9 cellular contexts compared by ENCODE assay signal in genomic region chr3:46860381-46861292, GRCh38. TPM values are rescaled to one million over a fixed set of nuclear protein-coding genes. Genes with fewer than 3 reads are reported as not detected.
A peak's percentile ranks its signal among the peaks of the same experiment; 100 is the strongest.
DNase-seq lines count a peak whose midpoint lies in the region; ATAC-seq and TF ChIP-seq lines count a peak whose summit lies in the region.
"Had no signal": no experiment of that assay in that cellular context is flagged by ENCODE, and none has a peak within 500 bp of the region (broad histone marks: within the 10 kb centered on the region; RNA-seq: fewer than 3 reads in every experiment).

No MANE protein-coding gene starts in this region.

- no peaks in the 10 kb centered on the region for H3K9me3 Mint-ChIP-seq in chondrocyte (ENCODE audit: low read depth)
- no peaks in the 10 kb centered on the region for H3K9me3 Mint-ChIP-seq in effector memory CD8-positive, alpha-beta T cell
- H3K9me3 Mint-ChIP-seq: central memory CD8-positive, alpha-beta T cell had no signal

- intact Hi-C loops in ovary (cut with DNase I) = no loop called here

- no peak for TF ChIP-seq POLR2A in ovary (IDR thresholded peaks at IDR 0.05)

- no peaks in the 10 kb centered on the region for H3K79me2 ChIP-seq in Loucy (ENCODE audit: insufficient read depth, low read length)

- H3K4me3 ChIP-seq in GM06990 (replicated peaks; ENCODE audit: low read depth, low read length) (no peak overlapping the region), Loucy (ENCODE audit: low read length, poor library complexity, severe bottlenecking) (no peak overlapping the region), ovary (no peak overlapping the region)

- H3K9me3 ChIP-seq in Loucy (ENCODE audit: insufficient read depth, low read depth, low read length) (no peaks in the 10 kb centered on the region), ovary (no peaks in the 10 kb centered on the region)

- H3K27ac ChIP-seq in ovary = no peak overlapping the region

- H4K20me1 ChIP-seq in Loucy (ENCODE audit: insufficient read depth, low read length, poor library complexity, severe bottlenecking) = no peaks in the 10 kb centered on the region

- TF ChIP-seq EP300 in ovary (IDR thresholded peaks at IDR 0.05) = no peak

- no peak overlapping the region for H2AFZ ChIP-seq in Loucy (ENCODE audit: low read length)

- no peak overlapping the region for H3K9ac ChIP-seq in Loucy (ENCODE audit: low read depth, low read length, poor library complexity, severe bottlenecking)

- H3K4me1 ChIP-seq in Loucy (ENCODE audit: insufficient read depth, low read length, poor library complexity, severe bottlenecking) (no peaks in the 10 kb centered on the region), ovary (ENCODE audit: insufficient read depth) (peaks cover 7% of the 10 kb centered on the region)

- H3K27me3 Mint-ChIP-seq in chondrocyte (ENCODE audit: low read depth) = peaks cover 26% of the 10 kb centered on the region
- H3K27me3 Mint-ChIP-seq in effector memory CD8-positive, alpha-beta T cell = peaks cover 21 to 35% of the 10 kb centered on the region in 2 donors

- H3K4me2 ChIP-seq in Loucy (ENCODE audit: low read depth, low read length, poor library complexity, severe bottlenecking) = no peak overlapping the region

- H3K27me3 ChIP-seq in GM06990 (replicated peaks; ENCODE audit: control insufficient read depth, insufficient read depth, low read length) = no peaks in the 10 kb centered on the region; the same call in 1 of the 2 replicates
- no peaks in the 10 kb centered on the region for H3K27me3 ChIP-seq in Loucy (ENCODE audit: insufficient read depth, low read length, poor library complexity, severe bottlenecking)
- H3K27me3 ChIP-seq in ovary = no peaks in the 10 kb centered on the region

- DNase-seq in GM06990 (ENCODE audit: extremely low read depth, insufficient read length) (no peak), chondrocyte (ENCODE audit: low spot score) (peak; percentile 74), ovary (peak; percentile 7 to 37 (median 22)), Ammon's horn (ENCODE audit: low spot score) (no peak), 8988T (no peak)
- no peak for DNase-seq in effector memory CD8-positive, alpha-beta T cell

- no peaks in the 10 kb centered on the region for H3F3A ChIP-seq in Loucy (ENCODE audit: low read depth)

- ATAC-seq in effector memory CD8-positive, alpha-beta T cell (replicated peaks) = no peak
- ATAC-seq in HG03439 (IDR thresholded peaks at IDR 0.05; ENCODE audit: unreplicated experiment) = no peak

- H3K4me3 Mint-ChIP-seq in chondrocyte (ENCODE audit: unreplicated experiment) = no peak overlapping the region
- H3K4me3 Mint-ChIP-seq in effector memory CD8-positive, alpha-beta T cell = no peak overlapping the region
- H3K4me3 Mint-ChIP-seq: central memory CD8-positive, alpha-beta T cell had no signal

- 89 to 94% (median 92%) methylated on average over 22 of the region's 22 CpGs for WGBS in ovary, 3 donors

- H3K36me3 Mint-ChIP-seq in chondrocyte (ENCODE audit: low read depth) = no peaks in the 10 kb centered on the region
- H3K36me3 Mint-ChIP-seq in effector memory CD8-positive, alpha-beta T cell (ENCODE audit: insufficient read depth) = no peaks in the 10 kb centered on the region

- H3K36me3 ChIP-seq in GM06990 (ENCODE audit: control insufficient read depth, insufficient read depth, low read length) (no peaks in the 10 kb centered on the region), Loucy (ENCODE audit: insufficient read depth, low read length) (no peaks in the 10 kb centered on the region), ovary (no peaks in the 10 kb centered on the region)

- TF ChIP-seq CTCF in GM06990 (IDR thresholded peaks at IDR 0.05; ENCODE audit: insufficient read depth, low read length, poor library complexity, severe bottlenecking) (peak; percentile 62), Loucy (conservative IDR thresholded peaks at IDR 0.05; ENCODE audit: low read length) (peak; percentile 62), chondrocyte (IDR thresholded peaks at IDR 0.05) (peak; percentile 68), ovary (IDR thresholded peaks at IDR 0.05) (no peak)

- peaks cover 2% of the 10 kb centered on the region for H3K4me1 Mint-ChIP-seq in chondrocyte (ENCODE audit: low read depth)
- H3K4me1 Mint-ChIP-seq in effector memory CD8-positive, alpha-beta T cell (ENCODE audit: low read depth in 2 of 2) = peaks cover 4% of the 10 kb centered on the region in 2 donors
- H3K4me1 Mint-ChIP-seq: central memory CD8-positive, alpha-beta T cell had no signal

- no peaks in the 10 kb centered on the region for H3K9me2 ChIP-seq in Loucy (replicated peaks; ENCODE audit: low read depth, low read length)

- no peak overlapping the region for H3K27ac Mint-ChIP-seq in chondrocyte (ENCODE audit: unreplicated experiment)
- H3K27ac Mint-ChIP-seq in effector memory CD8-positive, alpha-beta T cell = no peak overlapping the region

RNA-seq across cellular contexts. Expression of gene MYL3, which starts 2.6 kb away (rescaled TPM):
- total RNA-seq in chondrocyte (0.22 to 0.82 TPM in 2 of 3 replicates, not detected in the other), ovary (10 to 100 TPM in 1 of 7 donors, 1 to 10 TPM in 6; 2.6 to 10.8 (median 4.3) TPM)
- polyA plus RNA-seq in ovary = 1 to 10 TPM in 1 of 2 donors, under 1 TPM in 1; 0.63 to 2.9 TPM

RNA-seq across cellular contexts. Expression of gene PTH1R, which starts 16.9 kb away (rescaled TPM):
- total RNA-seq in chondrocyte (2.4 to 6.3 TPM (median 3.1 TPM) in 3 replicates), ovary (10 to 100 TPM in 6 of 7 donors, 1 to 10 TPM in 1; 5.9 to 23.9 (median 13.4) TPM)
- polyA plus RNA-seq in ovary = 1 to 10 TPM; 3.8 to 9.4 TPM

Comparison
In these comparisons a context has a peak if more than half of its experiments do, and no peak if none do; other contexts are left out.
1. DNase-seq: peak in chondrocyte (single experiment) and ovary (5 of 5); none in GM06990 (single experiment), Ammon's horn (single experiment), effector memory CD8-positive, alpha-beta T cell (0 of 3) and 8988T (single experiment).
2. CTCF ChIP-seq: peak in GM06990 (single experiment), Loucy (single experiment) and chondrocyte (single experiment); none in ovary (0 of 3).